22 cellular contexts compared by ENCODE assay signal in the genomic region with DNA sequence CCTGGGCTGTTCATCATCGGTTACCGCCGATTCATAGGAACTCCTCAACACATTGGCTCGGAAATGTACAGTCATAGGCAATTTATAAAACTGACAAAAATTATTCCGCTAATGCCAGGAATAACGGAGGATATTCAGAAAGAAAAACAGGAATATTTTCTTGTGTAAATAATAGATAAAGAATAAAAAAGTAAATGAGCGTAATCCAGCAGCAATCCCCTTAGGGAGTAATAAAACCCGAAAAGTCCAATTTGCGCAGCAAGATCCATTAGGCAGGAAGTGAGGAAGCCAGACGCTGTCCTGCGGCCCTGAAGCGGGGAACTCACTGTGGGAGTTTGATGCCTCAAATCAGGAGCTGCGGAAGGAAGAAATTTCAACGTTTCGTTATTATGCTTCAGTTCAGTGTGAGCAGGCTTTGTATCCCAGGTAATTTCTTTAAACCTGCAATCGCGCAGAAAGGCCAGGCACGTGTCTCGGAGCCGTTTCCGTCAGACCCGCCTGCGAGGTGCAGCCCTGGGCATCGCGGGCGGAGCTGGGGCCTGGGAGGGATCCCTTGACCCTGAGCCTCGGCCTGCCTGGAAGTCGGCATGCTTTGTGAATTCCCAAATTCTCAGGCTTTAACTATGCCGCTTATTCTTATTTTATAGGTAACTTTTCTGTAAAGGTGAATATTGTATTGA.
DNase-seq lines count a peak whose midpoint lies in the region; ATAC-seq and TF ChIP-seq lines count a peak whose summit lies in the region.
"Had no signal": no experiment of that assay in that cellular context is flagged by ENCODE, and none has a peak within 500 bp of the region (broad histone marks: within the 10 kb centered on the region; RNA-seq: fewer than 3 reads in every experiment).

No MANE protein-coding gene starts in this region.

- no peak overlapping the region for H4K8ac ChIP-seq in mesendoderm (ENCODE audit: low read depth, low read length)

- H3K4me3 ChIP-seq in mesendoderm (ENCODE audit: low read length) = no peak overlapping the region
- peak overlapping the region; percentile 33 for H3K4me3 ChIP-seq in thoracic aorta
- H3K4me3 ChIP-seq in Peyer's patch = no peak overlapping the region
- H3K4me3 ChIP-seq: gastrocnemius medialis, GM23248, prostate gland had no signal

- no peak for TF ChIP-seq POLR2A in Peyer's patch (IDR thresholded peaks at IDR 0.05)

- H3K4me2 ChIP-seq in mesendoderm (ENCODE audit: low read length) = peak overlapping the region; percentile 61

- H3K9me3 Mint-ChIP-seq in WTC11 = peaks cover 13% of the 10 kb centered on the region

- no peak overlapping the region for H2BK5ac ChIP-seq in mesendoderm (ENCODE audit: low read length)

- no peak overlapping the region for H4K5ac ChIP-seq in mesendoderm (ENCODE audit: low read length)

- H3K79me2 ChIP-seq in mesendoderm (ENCODE audit: control insufficient read depth, insufficient read depth, low read length) = no peaks in the 10 kb centered on the region

- H3K27me3 Mint-ChIP-seq in WTC11 (ENCODE audit: low read depth) = peaks cover 47% of the 10 kb centered on the region

- TF ChIP-seq CTCF in WTC11 (IDR thresholded peaks at IDR 0.05) (no peak), foreskin keratinocyte (conservative IDR thresholded peaks at IDR 0.05) (no peak), thoracic aorta (IDR thresholded peaks at IDR 0.05) (no peak), Peyer's patch (IDR thresholded peaks at IDR 0.05) (no peak)

- H3K4me1 ChIP-seq in foreskin keratinocyte = no peaks in the 10 kb centered on the region
- H3K4me1 ChIP-seq in mesendoderm (ENCODE audit: control insufficient read depth, low read depth, low read length) = no peaks in the 10 kb centered on the region
- H3K4me1 ChIP-seq in thoracic aorta (ENCODE audit: control insufficient read depth in 1 of 2, low read depth in 2 of 2) = peaks cover 0 to 9% of the 10 kb centered on the region in 2 donors
- H3K4me1 ChIP-seq in Peyer's patch = peaks cover 0 to 11% (median 0%) of the 10 kb centered on the region in 4 donors
- H3K4me1 ChIP-seq: gastrocnemius medialis had no signal

- H3K27me3 ChIP-seq in foreskin keratinocyte = peaks cover 34% of the 10 kb centered on the region
- H3K27me3 ChIP-seq in mesendoderm (ENCODE audit: insufficient read depth, low read length, poor library complexity) = peaks cover 7% of the 10 kb centered on the region
- no peaks in the 10 kb centered on the region for H3K27me3 ChIP-seq in thoracic aorta (replicated peaks; ENCODE audit: insufficient read depth)
- peaks cover 0 to 5% of the 10 kb centered on the region in 2 donors for H3K27me3 ChIP-seq in Peyer's patch

- H2BK120ac ChIP-seq in mesendoderm (ENCODE audit: low read depth, low read length) = no peak overlapping the region

- H3K9me3 ChIP-seq in thoracic aorta (peaks cover 4% of the 10 kb centered on the region), Peyer's patch (peaks cover 0 to 4% (median 0%) of the 10 kb centered on the region in 4 donors)
- H3K9me3 ChIP-seq: gastrocnemius medialis, prostate gland had no signal

- peaks cover 10% of the 10 kb centered on the region for H3K4me1 Mint-ChIP-seq in WTC11

- no peaks in the 10 kb centered on the region for H3K79me1 ChIP-seq in mesendoderm (ENCODE audit: low read length)

- no peak overlapping the region for H3K18ac ChIP-seq in mesendoderm (ENCODE audit: low read length)

- H3K36me3 Mint-ChIP-seq in WTC11 = peaks cover 4% of the 10 kb centered on the region
- H3K36me3 Mint-ChIP-seq: CD4-positive, alpha-beta memory T cell had no signal

- no peak overlapping the region for H3K27ac Mint-ChIP-seq in WTC11
- H3K27ac Mint-ChIP-seq: activated naive CD8-positive, alpha-beta T cell; CD4-positive, alpha-beta memory T cell; natural killer cell treated with Interleukin-12 subunit alpha and Interleukin-12 subunit beta and Interleukin-15 and Interleukin-18, amount 100 ng/mL, for 72 hours had no signal

- peak; percentile 34; the same call in 1 of the 2 replicates for ATAC-seq in WTC11
- peak; percentile 53 for ATAC-seq in foreskin keratinocyte
- ATAC-seq in thoracic aorta (ENCODE audit: insufficient number of reproducible peaks, low FRiP score, low read depth) = no peak
- no peak for ATAC-seq in GM18519 (IDR thresholded peaks at IDR 0.05; ENCODE audit: low FRiP score, unreplicated experiment)
- ATAC-seq: gastrocnemius medialis; natural killer cell treated with Interleukin-12 subunit alpha and Interleukin-12 subunit beta and Interleukin-15 and Interleukin-18, amount 100 ng/mL, for 72 hours had no signal

- H2BK15ac ChIP-seq in mesendoderm (replicated peaks; ENCODE audit: low read depth) = no peak overlapping the region

- H3K27ac ChIP-seq in foreskin keratinocyte = no peak overlapping the region
- no peak overlapping the region for H3K27ac ChIP-seq in mesendoderm (ENCODE audit: low read depth, low read length)
- no peak overlapping the region for H3K27ac ChIP-seq in thoracic aorta
- no peak overlapping the region for H3K27ac ChIP-seq in Peyer's patch
- H3K27ac ChIP-seq: gastrocnemius medialis, GM23248, prostate gland had no signal

- WGBS in mesendoderm (ENCODE audit: extremely low coverage, insufficient coverage, low lambda C conversion rate) = no CpG with 5 or more reads among the region's 29 CpGs

- H3K9ac ChIP-seq in mesendoderm (ENCODE audit: low read length) = no peak overlapping the region
- H3K9ac ChIP-seq: GM23248 had no signal

- no peak overlapping the region for H3K23ac ChIP-seq in mesendoderm (ENCODE audit: low read length)

- POLR2A ChIA-PET in WTC11 (lab: Charles Lee) = interaction anchor here (0.6 to 1.6 kb wide), 3 partner anchors 10 to 182 kb away, joined by 3 to 6 read pairs (median 5); no protein-coding TSS in a partner anchor

- no peak overlapping the region for H3K56ac ChIP-seq in mesendoderm (ENCODE audit: low read length)

- no peak overlapping the region for H2AK5ac ChIP-seq in mesendoderm (ENCODE audit: low read length)

- H3K4me3 Mint-ChIP-seq in WTC11 = peak overlapping the region; percentile 86
- H3K4me3 Mint-ChIP-seq: activated naive CD8-positive, alpha-beta T cell; natural killer cell treated with Interleukin-12 subunit alpha and Interleukin-12 subunit beta and Interleukin-15 and Interleukin-18, amount 100 ng/mL, for 72 hours had no signal

- H3K36me3 ChIP-seq in mesendoderm (ENCODE audit: control insufficient read depth, insufficient read depth, low read length) = no peaks in the 10 kb centered on the region
- no peaks in the 10 kb centered on the region for H3K36me3 ChIP-seq in thoracic aorta
- H3K36me3 ChIP-seq in Peyer's patch = no peaks in the 10 kb centered on the region
- H3K36me3 ChIP-seq: gastrocnemius medialis, prostate gland had no signal

- no peak overlapping the region for H3K4ac ChIP-seq in mesendoderm (ENCODE audit: low read depth, low read length)

- CTCF ChIA-PET in WTC11 (lab: Charles Lee) = interaction anchor here (0.8 to 1.2 kb wide), 4 partner anchors 10 to 208 kb away, joined by 3 read pairs; no protein-coding TSS in a partner anchor

- peak; percentile 39 for DNase-seq in WTC11 (ENCODE audit: low spot score)
- no peak for DNase-seq in foreskin keratinocyte
- DNase-seq in mesendoderm = peak; percentile 19
- no peak for DNase-seq in thoracic aorta (ENCODE audit: low spot score)
- DNase-seq in Peyer's patch = no peak
- DNase-seq in NCI-H2081 treated with DMSO at 0.1 percent for 48 hours (lab: John Stamatoyannopoulos, UW) = no peak
- DNase-seq: activated CD4-positive, alpha-beta T cell treated with anti-CD3 and anti-CD28 coated beads, Interleukin-2, amount 50 U/mL, for 1 hour; CD4-positive, alpha-beta memory T cell; cerebellar nuclear complex; DMS53; effector CD8-positive, alpha-beta T cell; gastrocnemius medialis; GM23248; KG1; NCI-H1436; RPMI8226; stimulated activated CD4-positive, alpha-beta T cell treated with anti-CD3 and anti-CD28 coated beads, Interleukin-2, amount 100 ng/mL, for 48 hours; stimulated activated naive CD4-positive, alpha-beta T cell had no signal

TF ChIP-seq in WTC11, 78 proteins besides CTCF, POLR2A, EP300 and RAD21 (continues in another document):
- TF ChIP-seq SP1 (CRISPR knock-in tag; conservative IDR thresholded peaks at IDR 0.05) (no peak), ZNF532 (CRISPR knock-in tag; IDR thresholded peaks at IDR 0.05; ENCODE audit: borderline replicate concordance) (no peak)

Comparison
In these comparisons a context has a peak if more than half of its experiments do, and no peak if none do; other contexts are left out.
1. ATAC-seq: peak in WTC11 (single experiment) and foreskin keratinocyte (single experiment); none in thoracic aorta (single experiment) and GM18519 (single experiment).
2. DNase-seq: peak in WTC11 (single experiment) and mesendoderm (single experiment); none in foreskin keratinocyte (0 of 2), thoracic aorta (single experiment), Peyer's patch (0 of 3) and NCI-H2081 treated with DMSO at 0.1 percent for 48 hours (single experiment).